ENCODE assay signal across 23 cellular contexts in genomic region chr2:24754985-24755690, GRCh38. TPM values are rescaled to one million over a fixed set of nuclear protein-coding genes. Genes with fewer than 3 reads are reported as not detected.
A peak's percentile ranks its signal among the peaks of the same experiment; 100 is the strongest.
DNase-seq lines count a peak whose midpoint lies in the region; TF ChIP-seq lines count a peak whose summit lies in the region.
"Had no signal": no experiment of that assay in that cellular context is flagged by ENCODE, and none has a peak within 500 bp of the region (broad histone marks: within the 10 kb centered on the region; RNA-seq: fewer than 3 reads in every experiment).

No MANE protein-coding gene starts in this region.

- H2AFZ ChIP-seq in H9 (ENCODE audit: low read length), result no peak overlapping the region
- H2AFZ ChIP-seq: parathyroid adenoma, PC-9 had no signal

- H3K79me1 ChIP-seq in H9 (ENCODE audit: insufficient read depth, low read depth, low read length, poor library complexity, severe bottlenecking), result no peaks in the 10 kb centered on the region

- H3K23me2 ChIP-seq in H9 (ENCODE audit: insufficient read length, low read depth, low read length, poor library complexity, severe bottlenecking), result no peaks in the 10 kb centered on the region

- no peak overlapping the region for H2AK5ac ChIP-seq in H9 (ENCODE audit: insufficient read length, low read length)

- H3K14ac ChIP-seq in H9 (ENCODE audit: insufficient read depth, low read length), result no peak overlapping the region

- no peaks in the 10 kb centered on the region for H3K4me1 Mint-ChIP-seq in H9
- H3K4me1 Mint-ChIP-seq: activated B cell treated with CpG ODN at 0.5 μM for 24 hours; stimulated activated memory B cell treated with anti-CD40 and anti-IgM and Interleukin-4, amounts not matched to agents 10 μg/mL and 1 μg/mL and 100 μg/mL, for 72 hours had no signal

- no peaks in the 10 kb centered on the region for H4K20me1 ChIP-seq in H9 (ENCODE audit: control insufficient read depth, insufficient read depth, insufficient read length)

- H3K18ac ChIP-seq in H9 (ENCODE audit: insufficient read length, low read depth, low read length), result no peak overlapping the region

- H2BK20ac ChIP-seq in H9 (ENCODE audit: low read depth, low read length, poor library complexity, severe bottlenecking), result no peak overlapping the region

- H3K4me3 Mint-ChIP-seq in H9, result no peak overlapping the region
- H3K4me3 Mint-ChIP-seq: activated B cell treated with CpG ODN at 0.5 μM for 24 hours; activated T-helper 1 cell treated with anti-CD3 and anti-CD28 coated beads, Interleukin-12 subunit alpha, Interleukin-12 subunit beta, Interleukin-2, Interleukin-4 antibody, amounts not matched to agents 30 ng/mL and 10 ng/mL and 1 ng/mL, durations not matched to agents 14 hours and 24 hours and 36 hours; dendritic cell treated with granulocyte-macrophage colony-stimulating factor and Interleukin-4, amounts not matched to agents 40 ng/mL and 50 ng/mL, for 4 days; natural killer cell treated with Interleukin-12 subunit alpha and Interleukin-12 subunit beta and Interleukin-15 and Interleukin-18, amount 100 ng/mL, for 72 hours; stimulated activated memory B cell treated with anti-CD40 and anti-IgM and Interleukin-4, amounts not matched to agents 10 μg/mL and 1 μg/mL and 100 μg/mL, for 72 hours had no signal

- H2BK120ac ChIP-seq in H9 (ENCODE audit: low read depth, low read length, poor library complexity, severe bottlenecking), result no peak overlapping the region

- H2BK12ac ChIP-seq in H9 (ENCODE audit: insufficient read length, low read depth, low read length), result no peak overlapping the region

- peaks cover 2% of the 10 kb centered on the region; the same call in 1 of the 2 replicates for H3K4me1 ChIP-seq in H9 (ENCODE audit: insufficient read depth, low read length)
- H3K4me1 ChIP-seq: parathyroid adenoma, sigmoid colon, SJCRH30, thyroid gland had no signal

- H3K36me3 Mint-ChIP-seq in H9 (ENCODE audit: insufficient read depth in 1 of 3, low read depth in 3 of 3), result peaks cover 0 to 10% (median 3%) of the 10 kb centered on the region in 3 experiments; a peak in 4 of 7 replicates
- H3K36me3 Mint-ChIP-seq: natural killer cell treated with Interleukin-12 subunit alpha and Interleukin-12 subunit beta and Interleukin-15 and Interleukin-18, amount 100 ng/mL, for 72 hours had no signal

- no peak overlapping the region for H3K56ac ChIP-seq in H9 (ENCODE audit: insufficient read length, low read depth, low read length)

- no peaks in the 10 kb centered on the region for H3K9me3 Mint-ChIP-seq in H9
- H3K9me3 Mint-ChIP-seq: activated B cell treated with CpG ODN at 0.5 μM for 24 hours; activated T-helper 1 cell treated with anti-CD3 and anti-CD28 coated beads, Interleukin-12 subunit alpha, Interleukin-12 subunit beta, Interleukin-2, Interleukin-4 antibody, amounts not matched to agents 30 ng/mL and 10 ng/mL and 1 ng/mL, durations not matched to agents 14 hours and 24 hours and 36 hours; dendritic cell treated with granulocyte-macrophage colony-stimulating factor and Interleukin-4, amounts not matched to agents 40 ng/mL and 50 ng/mL, for 4 days; natural killer cell treated with Interleukin-12 subunit alpha and Interleukin-12 subunit beta and Interleukin-15 and Interleukin-18, amount 100 ng/mL, for 72 hours; stimulated activated memory B cell treated with anti-CD40 and anti-IgM and Interleukin-4, amounts not matched to agents 10 μg/mL and 1 μg/mL and 100 μg/mL, for 72 hours had no signal

- no peaks in the 10 kb centered on the region for H3K79me2 ChIP-seq in H9 (ENCODE audit: insufficient read depth, low read length)
- H3K79me2 ChIP-seq: parathyroid adenoma had no signal

- no peak overlapping the region for H2BK15ac ChIP-seq in H9 (ENCODE audit: low read depth, low read length)

- no peaks in the 10 kb centered on the region for H3K27me3 ChIP-seq in H9 (ENCODE audit: insufficient read depth, low read length)
- H3K27me3 ChIP-seq: sigmoid colon, SJCRH30, thyroid gland had no signal

- H3K4me2 ChIP-seq in H9 (ENCODE audit: insufficient read depth, insufficient read length, low read length), result no peak overlapping the region
- H3K4me2 ChIP-seq: PC-9 had no signal

- H4K5ac ChIP-seq in H9 (ENCODE audit: insufficient read length, low read depth, low read length), result no peak overlapping the region

- H3K23ac ChIP-seq in H9 (ENCODE audit: insufficient read length, low read depth, low read length), result no peak overlapping the region

- no peak overlapping the region for H3K9ac ChIP-seq in H9 (ENCODE audit: extremely low read depth, insufficient read length, low read length)
- H3K9ac ChIP-seq: parathyroid adenoma had no signal

- WGBS in H9 (ENCODE audit: extremely low coverage, insufficient read length, low lambda C conversion rate), result no CpG with 5 or more reads among the region's 3 CpGs

- H2BK5ac ChIP-seq in H9 (ENCODE audit: insufficient read length, low read length), result no peak overlapping the region

- peak overlapping the region in 2 of 3 experiments; percentile 59 to 95; a peak in 1 of 7 replicates for H3K27ac Mint-ChIP-seq in H9
- H3K27ac Mint-ChIP-seq: activated B cell treated with CpG ODN at 0.5 μM for 24 hours; activated T-helper 1 cell treated with anti-CD3 and anti-CD28 coated beads, Interleukin-12 subunit alpha, Interleukin-12 subunit beta, Interleukin-2, Interleukin-4 antibody, amounts not matched to agents 30 ng/mL and 10 ng/mL and 1 ng/mL, durations not matched to agents 14 hours and 24 hours and 36 hours; dendritic cell treated with granulocyte-macrophage colony-stimulating factor and Interleukin-4, amounts not matched to agents 40 ng/mL and 50 ng/mL, for 4 days; natural killer cell treated with Interleukin-12 subunit alpha and Interleukin-12 subunit beta and Interleukin-15 and Interleukin-18, amount 100 ng/mL, for 72 hours; stimulated activated memory B cell treated with anti-CD40 and anti-IgM and Interleukin-4, amounts not matched to agents 10 μg/mL and 1 μg/mL and 100 μg/mL, for 72 hours had no signal

- H3K9me3 ChIP-seq in H9 (ENCODE audit: control insufficient read depth, low read depth, low read length), result no peaks in the 10 kb centered on the region
- H3K9me3 ChIP-seq: sigmoid colon, SJCRH30, thyroid gland had no signal

- TF ChIP-seq CTCF in H9 (conservative IDR thresholded peaks at IDR 0.05) (no peak), fibroblast of mammary gland (conservative IDR thresholded peaks at IDR 0.05; ENCODE audit: control insufficient read depth, insufficient read depth, low read depth, low read length) (no peak)

- no peak overlapping the region for H4K91ac ChIP-seq in H9 (ENCODE audit: insufficient read length, low read depth, low read length)

- H3K27me3 Mint-ChIP-seq in H9 (ENCODE audit: low read depth), result no peaks in the 10 kb centered on the region
- H3K27me3 Mint-ChIP-seq: activated B cell treated with CpG ODN at 0.5 μM for 24 hours; dendritic cell treated with granulocyte-macrophage colony-stimulating factor and Interleukin-4, amounts not matched to agents 40 ng/mL and 50 ng/mL, for 4 days; natural killer cell treated with Interleukin-12 subunit alpha and Interleukin-12 subunit beta and Interleukin-15 and Interleukin-18, amount 100 ng/mL, for 72 hours; stimulated activated memory B cell treated with anti-CD40 and anti-IgM and Interleukin-4, amounts not matched to agents 10 μg/mL and 1 μg/mL and 100 μg/mL, for 72 hours had no signal

- H4K8ac ChIP-seq in H9 (replicated peaks; ENCODE audit: insufficient read length, low read depth, low read length), result no peak overlapping the region

- no peak overlapping the region for H3K27ac ChIP-seq in H9 (ENCODE audit: insufficient read length, low read depth, low read length)
- H3K27ac ChIP-seq: parathyroid adenoma, PC-9, sigmoid colon, SJCRH30, thyroid gland had no signal

- no peak overlapping the region for H3K4me3 ChIP-seq in fibroblast of mammary gland (ENCODE audit: control insufficient read depth, low read depth, low read length)
- H3K4me3 ChIP-seq: PC-9, sigmoid colon, SJCRH30, thyroid gland had no signal

- DNase-seq in ELR (ENCODE audit: low read depth) (peak; percentile 6), H9 (no peak), NCI-H69 (lab: John Stamatoyannopoulos, UW) (peak; percentile 42), fibroblast of mammary gland (ENCODE audit: low read depth) (peak; percentile 38), DMS53 (lab: John Stamatoyannopoulos, UW) (no peak), NCI-H187 treated with DMSO at 0.1 percent for 48 hours (lab: John Stamatoyannopoulos, UW) (no peak), middle frontal gyrus (ENCODE audit: extremely low spot score, low spot score) (no peak)
- DNase-seq: activated B cell treated with CpG ODN at 0.5 μM for 24 hours, foreskin melanocyte, kidney glomerular epithelial cell, mesendoderm, NCI-H1930, NCI-H82, PC-9, sigmoid colon, SJCRH30, T-helper 2 cell, thyroid gland had no signal

- no peak overlapping the region for H3T11ph ChIP-seq in H9 (ENCODE audit: low read length)

- no peak overlapping the region for H3K4ac ChIP-seq in H9 (ENCODE audit: low read depth, low read length)

RNA-seq across cellular contexts. Expression of gene PTRHD1, which starts 38.1 kb away (rescaled TPM):
- 43.7 and 44.3 TPM in 2 replicates for total RNA-seq in H9 (2021)

RNA-seq across cellular contexts. Expression of gene CENPO, which starts 38.1 kb away (rescaled TPM):
- total RNA-seq in H9 (2021), result 47.3 and 49.5 TPM in 2 replicates

Comparison
In these comparisons a context has a peak if more than half of its experiments do, and no peak if none do; other contexts are left out.
1. DNase-seq: peak in ELR (single experiment), NCI-H69 (single experiment) and fibroblast of mammary gland (single experiment); none in H9 (single experiment), DMS53 (single experiment), NCI-H187 treated with DMSO at 0.1 percent for 48 hours (single experiment) and middle frontal gyrus (single experiment).